In the genomic region with DNA sequence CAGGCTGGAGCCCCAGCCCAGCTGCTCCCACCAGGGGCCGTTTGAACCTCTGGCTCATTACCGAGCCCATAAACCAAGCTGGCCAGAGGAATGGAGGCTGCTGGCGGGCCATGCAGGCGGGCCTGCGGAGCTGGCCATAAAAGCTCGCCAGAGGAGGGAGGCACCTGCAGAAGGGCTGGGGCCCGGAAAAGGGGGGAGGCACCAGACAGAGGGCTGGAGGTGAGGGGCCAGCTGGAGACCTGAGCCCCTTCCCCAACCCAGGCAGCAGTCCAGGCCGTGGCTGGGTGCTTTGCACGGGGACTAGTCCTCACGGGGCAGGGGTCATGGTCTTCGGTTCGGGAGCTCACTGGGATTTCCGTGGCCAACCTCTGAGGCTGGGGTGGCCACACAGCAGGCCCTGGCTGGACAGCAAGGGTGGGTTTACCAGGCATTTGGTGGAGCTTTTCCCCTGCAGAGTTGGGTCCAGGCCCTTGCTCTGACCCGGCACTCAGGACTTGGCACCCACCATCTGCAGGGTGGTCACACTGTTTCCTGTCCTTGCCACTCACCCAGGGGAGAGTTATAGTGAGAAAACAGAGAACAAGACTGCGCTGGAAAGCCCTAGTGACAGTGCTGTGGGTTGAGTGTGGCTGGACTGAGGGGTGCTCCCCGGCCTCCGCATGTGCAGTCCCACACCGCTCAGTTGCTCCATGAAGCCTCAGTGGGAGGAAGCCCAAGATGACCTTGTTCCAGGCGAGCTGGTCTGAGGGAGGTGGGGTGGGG, we compare ENCODE assay signal across 21 cellular contexts.
DNase-seq lines count a peak whose midpoint lies in the region; FAIRE-seq and TF ChIP-seq lines count a peak whose summit lies in the region.
"Had no signal": no experiment of that assay in that cellular context is flagged by ENCODE, and none has a peak within 500 bp of the region (broad histone marks: within the 10 kb centered on the region; RNA-seq: fewer than 3 reads in every experiment).

No MANE protein-coding gene starts in this region.

- no peak overlapping the region for H2AFZ ChIP-seq in osteoblast (ENCODE audit: low read length)

- H3K4me3 ChIP-seq in right atrium auricular region (no peak overlapping the region), left ventricle myocardium inferior (no peak overlapping the region), kidney (ENCODE audit: low read length in 2 of 2) (no peak overlapping the region), osteoblast (ENCODE audit: insufficient read depth, low read length) (no peak overlapping the region)
- H3K4me3 ChIP-seq: pancreas had no signal

- no peak overlapping the region for H3K4me2 ChIP-seq in osteoblast (ENCODE audit: insufficient read depth, low read length)

- no peaks in the 10 kb centered on the region for H4K20me1 ChIP-seq in osteoblast (ENCODE audit: insufficient read depth, low read length)

- DNase-seq in right atrium auricular region (ENCODE audit: low spot score) (peak; percentile 50), left ventricle myocardium inferior (no peak), kidney (peak; percentile 60), osteoblast (ENCODE audit: insufficient read length, low spot score, missing footprints) (peak; percentile 69), NCI-H1092 treated with DMSO at 0.1 percent for 48 hours (lab: John Stamatoyannopoulos, UW) (no peak), SHP77 treated with DMSO at 0.1 percent for 48 hours (lab: John Stamatoyannopoulos, UW) (no peak), NCI-H2227 (lab: John Stamatoyannopoulos, UW; ENCODE audit: unreplicated experiment) (no peak)
- DNase-seq: activated CD4-positive, alpha-beta T cell treated with anti-CD3 and anti-CD28 coated beads, Interleukin-2, amount 50 U/mL, for 1 hour; activated gamma-delta T cell; C1 segment of cervical spinal cord; Calu3; effector CD4-positive, alpha-beta T cell; Kasumi-1; NCI-H1694 treated with DMSO at 0.1 percent for 48 hours; NCI-H226; NCI-H748 treated with DMSO at 0.1 percent for 48 hours had no signal

- intact Hi-C loops in left ventricle myocardium inferior (cut with micrococcal nuclease) (no loop called here), kidney (cut with DNase I) (no loop called here)

- FAIRE-seq in kidney (lab: Jason Lieb, UNC), result no peak
- FAIRE-seq: H1, pancreas, urothelium cell line had no signal

- H3K9ac ChIP-seq in kidney (ENCODE audit: low read length in 2 of 2), result no peak overlapping the region

- TF ChIP-seq CTCF in right atrium auricular region (IDR thresholded peaks at IDR 0.05), result no peak
- no peak for TF ChIP-seq CTCF in left ventricle myocardium inferior (IDR thresholded peaks at IDR 0.05; ENCODE audit: borderline replicate concordance)
- no peak for TF ChIP-seq CTCF in kidney (IDR thresholded peaks at IDR 0.05; ENCODE audit: borderline replicate concordance, extremely low read depth, insufficient read depth)
- no peak for TF ChIP-seq CTCF in osteoblast (IDR thresholded peaks at IDR 0.05; ENCODE audit: extremely low read depth, low read depth, low read length)

- H3K79me2 ChIP-seq in osteoblast (ENCODE audit: insufficient read depth, low read length), result no peaks in the 10 kb centered on the region

- H3K36me3 ChIP-seq in right atrium auricular region, result peaks cover 20% of the 10 kb centered on the region
- peaks cover 35% of the 10 kb centered on the region for H3K36me3 ChIP-seq in left ventricle myocardium inferior
- no peaks in the 10 kb centered on the region for H3K36me3 ChIP-seq in kidney (ENCODE audit: control insufficient read depth in 1 of 2, insufficient read depth in 2 of 2, low read length in 2 of 2)
- H3K36me3 ChIP-seq in osteoblast (ENCODE audit: insufficient read depth, low read length), result no peaks in the 10 kb centered on the region
- H3K36me3 ChIP-seq: pancreas had no signal

- H3K4me1 ChIP-seq in right atrium auricular region (no peaks in the 10 kb centered on the region), left ventricle myocardium inferior (no peaks in the 10 kb centered on the region), kidney (ENCODE audit: control insufficient read depth in 1 of 2, insufficient read depth in 1 of 2, low read depth in 1 of 2, low read length in 2 of 2) (no peaks in the 10 kb centered on the region), osteoblast (ENCODE audit: insufficient read depth, low read length) (no peaks in the 10 kb centered on the region)
- H3K4me1 ChIP-seq: pancreas had no signal

- H3K27me3 ChIP-seq in right atrium auricular region (no peaks in the 10 kb centered on the region), left ventricle myocardium inferior (ENCODE audit: low read depth) (no peaks in the 10 kb centered on the region), osteoblast (ENCODE audit: insufficient read depth, low read length) (peaks cover 14% of the 10 kb centered on the region)
- H3K27me3 ChIP-seq: pancreas had no signal

- H3K27ac ChIP-seq in right atrium auricular region (no peak overlapping the region), left ventricle myocardium inferior (replicated peaks) (no peak overlapping the region), kidney (ENCODE audit: low read depth in 2 of 2, low read length in 2 of 2) (no peak overlapping the region), osteoblast (ENCODE audit: low read depth, low read length) (no peak overlapping the region)
- H3K27ac ChIP-seq: pancreas, RWPE1, VCaP had no signal

- no peaks in the 10 kb centered on the region for H3K9me3 ChIP-seq in right atrium auricular region
- H3K9me3 ChIP-seq in left ventricle myocardium inferior (replicated peaks), result no peaks in the 10 kb centered on the region
- no peaks in the 10 kb centered on the region for H3K9me3 ChIP-seq in kidney (ENCODE audit: control insufficient read depth in 1 of 2, low read length in 2 of 2)
- no peaks in the 10 kb centered on the region for H3K9me3 ChIP-seq in osteoblast (ENCODE audit: low read depth, low read length)
- H3K9me3 ChIP-seq: pancreas had no signal

Comparison
In these comparisons a context has a peak if more than half of its experiments do, and no peak if none do; other contexts are left out.
1. DNase-seq: peak in right atrium auricular region (single experiment), kidney (single experiment) and osteoblast (single experiment); none in left ventricle myocardium inferior (single experiment), NCI-H1092 treated with DMSO at 0.1 percent for 48 hours (single experiment), SHP77 treated with DMSO at 0.1 percent for 48 hours (single experiment) and NCI-H2227 (single experiment).